ENCODE assay signal across 9 cellular contexts in the genomic region with DNA sequence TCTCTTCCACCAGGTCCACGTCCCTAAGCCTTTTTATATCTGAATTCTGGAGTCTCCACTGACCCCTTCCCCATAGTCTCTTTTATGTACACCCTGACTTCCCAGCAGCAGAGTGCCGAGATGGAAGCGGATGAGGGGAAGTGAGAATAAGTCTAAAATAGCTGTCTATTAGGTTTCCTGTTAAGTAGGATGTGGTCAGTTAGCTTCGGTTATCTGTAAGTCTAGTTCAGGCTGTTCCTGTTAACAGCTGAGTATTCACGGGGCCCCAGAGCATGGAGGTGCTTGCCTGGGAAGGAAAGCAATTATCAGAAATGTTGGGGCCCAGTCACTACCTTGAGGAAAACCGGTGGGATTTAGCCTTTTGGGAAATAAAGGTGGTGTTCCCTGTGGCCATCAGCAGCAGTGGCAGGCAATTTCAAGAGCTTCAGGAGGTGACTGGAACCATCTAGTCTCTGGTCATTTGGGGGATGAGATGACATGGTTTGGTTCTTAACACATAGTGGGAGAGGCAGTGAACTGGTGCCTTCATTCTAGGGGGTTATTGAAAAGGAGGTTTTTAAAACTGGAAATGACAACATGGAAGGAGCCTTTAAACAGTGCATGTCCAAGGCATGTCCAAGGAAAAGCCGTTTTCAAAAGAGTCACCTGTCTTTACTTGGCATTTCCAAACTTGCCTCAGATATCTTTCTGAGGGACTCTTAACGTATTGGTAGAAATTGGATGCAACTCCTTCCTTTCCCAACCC. TPM values are rescaled to one million over a fixed set of nuclear protein-coding genes. Genes with fewer than 3 reads are reported as not detected.
DNase-seq lines count a peak whose midpoint lies in the region; ATAC-seq and TF ChIP-seq lines count a peak whose summit lies in the region.
"Had no signal": no experiment of that assay in that cellular context is flagged by ENCODE, and none has a peak within 500 bp of the region (broad histone marks: within the 10 kb centered on the region; RNA-seq: fewer than 3 reads in every experiment).

No MANE protein-coding gene starts in this region.

- CTCF ChIA-PET in CD8-positive, alpha-beta T cell (lab: Charles Lee) = interaction anchor here (0.7 to 1.6 kb wide), 6 partner anchors 8 to 176 kb away, joined by 3 to 4 read pairs (median 3); no protein-coding TSS in a partner anchor
- CTCF ChIA-PET in MCF 10A (lab: Yijun Ruan, JAX) = interaction anchor here (1.1 kb wide), 1 partner anchor 96 kb away, joined by 3 read pairs; no protein-coding TSS in a partner anchor

- no peaks in the 10 kb centered on the region for H3K27me3 Mint-ChIP-seq in CD8-positive, alpha-beta T cell (ENCODE audit: low read depth)
- no peaks in the 10 kb centered on the region for H3K27me3 Mint-ChIP-seq in activated CD4-positive, alpha-beta T cell treated with anti-CD3 and anti-CD28 coated beads, Interleukin-2, amount 10 ng/mL, durations not matched to agents 24 days and 14 days
- peaks cover 5% of the 10 kb centered on the region for H3K27me3 Mint-ChIP-seq in endothelial cell (ENCODE audit: unreplicated experiment)
- no peaks in the 10 kb centered on the region for H3K27me3 Mint-ChIP-seq in MCF 10A (ENCODE audit: insufficient read depth, unreplicated experiment)

- BruUV-seq in MCF 10A (replicated peaks; lab: Mats Ljungman, UMichigan) = no TSS peak

- ATAC-seq in CD8-positive, alpha-beta T cell = peak; percentile 76
- ATAC-seq in GM19395 (IDR thresholded peaks at IDR 0.05; ENCODE audit: unreplicated experiment) = peak; percentile 91
- peak; percentile 92 for ATAC-seq in HG03432 (IDR thresholded peaks at IDR 0.05; ENCODE audit: unreplicated experiment)

- H3K27ac ChIP-seq in CD8-positive, alpha-beta T cell (ENCODE audit: low read depth, low read length) = peak overlapping the region; percentile 45
- H3K27ac ChIP-seq: parathyroid adenoma had no signal

- peaks cover 17% of the 10 kb centered on the region for H3K36me3 Mint-ChIP-seq in CD8-positive, alpha-beta T cell
- peaks cover 37% of the 10 kb centered on the region for H3K36me3 Mint-ChIP-seq in activated CD4-positive, alpha-beta T cell treated with anti-CD3 and anti-CD28 coated beads, Interleukin-2, amount 10 ng/mL, durations not matched to agents 24 days and 14 days (ENCODE audit: low read depth)
- H3K36me3 Mint-ChIP-seq in endothelial cell (ENCODE audit: low read depth, unreplicated experiment) (peaks cover 13% of the 10 kb centered on the region), MCF 10A (ENCODE audit: insufficient read depth, unreplicated experiment) (no peaks in the 10 kb centered on the region)

- no peaks in the 10 kb centered on the region for H3K36me3 ChIP-seq in CD8-positive, alpha-beta T cell (ENCODE audit: insufficient read depth, low read length)

- H3K4me1 Mint-ChIP-seq in CD8-positive, alpha-beta T cell (ENCODE audit: low read depth) = peaks cover 85% of the 10 kb centered on the region
- H3K4me1 Mint-ChIP-seq in activated CD4-positive, alpha-beta T cell treated with anti-CD3 and anti-CD28 coated beads, Interleukin-2, amount 10 ng/mL, durations not matched to agents 24 days and 14 days = peaks cover 76% of the 10 kb centered on the region
- H3K4me1 Mint-ChIP-seq in endothelial cell (ENCODE audit: unreplicated experiment) (peaks cover 17% of the 10 kb centered on the region), MCF 10A (ENCODE audit: insufficient read depth, unreplicated experiment) (no peaks in the 10 kb centered on the region)

- H3K27ac Mint-ChIP-seq in CD8-positive, alpha-beta T cell = peak overlapping the region; percentile 93
- peak overlapping the region; percentile 95 for H3K27ac Mint-ChIP-seq in activated CD4-positive, alpha-beta T cell treated with anti-CD3 and anti-CD28 coated beads, Interleukin-2, amount 10 ng/mL, durations not matched to agents 24 days and 14 days
- no peak overlapping the region for H3K27ac Mint-ChIP-seq in endothelial cell (ENCODE audit: unreplicated experiment)
- no peak overlapping the region for H3K27ac Mint-ChIP-seq in MCF 10A (ENCODE audit: low read depth, unreplicated experiment)

- TF ChIP-seq CTCF in CD8-positive, alpha-beta T cell (IDR thresholded peaks at IDR 0.05) = no peak
- no peak for TF ChIP-seq CTCF in endothelial cell (IDR thresholded peaks at IDR 0.05; ENCODE audit: unreplicated experiment)
- no peak for TF ChIP-seq CTCF in MCF 10A (IDR thresholded peaks at IDR 0.05; ENCODE audit: unreplicated experiment)

- peak in 3 of 7 experiments; percentile 42 to 64 (median 48) for DNase-seq in CD8-positive, alpha-beta T cell
- peak; percentile 75 for DNase-seq in activated CD4-positive, alpha-beta T cell treated with anti-CD3 and anti-CD28 coated beads, Interleukin-2, amount 10 ng/mL, durations not matched to agents 24 days and 14 days
- DNase-seq in medulla oblongata (ENCODE audit: extremely low spot score) (peak; percentile 77), AG20443 (ENCODE audit: low spot score) (no peak), endothelial cell (ENCODE audit: low spot score) (no peak), MCF 10A (ENCODE audit: unreplicated experiment) (no peak)

- H3K9me3 Mint-ChIP-seq in CD8-positive, alpha-beta T cell = no peaks in the 10 kb centered on the region
- no peaks in the 10 kb centered on the region for H3K9me3 Mint-ChIP-seq in activated CD4-positive, alpha-beta T cell treated with anti-CD3 and anti-CD28 coated beads, Interleukin-2, amount 10 ng/mL, durations not matched to agents 24 days and 14 days
- H3K9me3 Mint-ChIP-seq in endothelial cell (ENCODE audit: unreplicated experiment) (peaks cover 6% of the 10 kb centered on the region), MCF 10A (ENCODE audit: unreplicated experiment) (no peaks in the 10 kb centered on the region)

- POLR2A ChIA-PET in CD8-positive, alpha-beta T cell (lab: Charles Lee) = interaction anchor here (0.7 to 2.8 kb wide), 7 partner anchors 19 to 40 kb away, joined by 3 to 25 read pairs (median 4); a partner anchor contains a TSS
- POLR2A ChIA-PET in MCF 10A (lab: Yijun Ruan, JAX) = no interaction called here

- H3K27me3 ChIP-seq in CD8-positive, alpha-beta T cell (ENCODE audit: insufficient read depth, low read length) = no peaks in the 10 kb centered on the region

- peaks cover 76% of the 10 kb centered on the region for H3K4me1 ChIP-seq in CD8-positive, alpha-beta T cell (ENCODE audit: insufficient read depth, low read length)
- H3K4me1 ChIP-seq: parathyroid adenoma had no signal

- H3K9me3 ChIP-seq in CD8-positive, alpha-beta T cell (ENCODE audit: low read length) = no peaks in the 10 kb centered on the region

- H3K4me3 ChIP-seq in CD8-positive, alpha-beta T cell (ENCODE audit: low read depth, low read length) = peak overlapping the region; percentile 43

- peak overlapping the region; percentile 85 for H3K4me3 Mint-ChIP-seq in CD8-positive, alpha-beta T cell
- peak overlapping the region; percentile 83 for H3K4me3 Mint-ChIP-seq in activated CD4-positive, alpha-beta T cell treated with anti-CD3 and anti-CD28 coated beads, Interleukin-2, amount 10 ng/mL, durations not matched to agents 24 days and 14 days
- H3K4me3 Mint-ChIP-seq in endothelial cell (ENCODE audit: unreplicated experiment) (no peak overlapping the region), MCF 10A (ENCODE audit: unreplicated experiment) (no peak overlapping the region)

- intact Hi-C loops in CD8-positive, alpha-beta T cell (cut with DNase I, micrococcal nuclease) = loop anchor here (1.0 to 2.0 kb wide), 2 partner anchors 15 to 20 kb away; no protein-coding TSS in a partner anchor
- intact Hi-C loops in activated CD4-positive, alpha-beta T cell treated with anti-CD3 and anti-CD28 coated beads, Interleukin-2, amount 10 ng/mL, durations not matched to agents 24 days and 14 days (cut with micrococcal nuclease) = loop anchor here (2.0 kb wide), 2 partner anchors 16 to 20 kb away; no protein-coding TSS in a partner anchor
- intact Hi-C loops in MCF 10A (cut with micrococcal nuclease) = no loop called here

RNA-seq across cellular contexts. Expression of a gene that starts 21.8 kb away (rescaled TPM):
- 10 to 100 TPM; 29.1 to 35.5 TPM for total RNA-seq in CD8-positive, alpha-beta T cell
- total RNA-seq in activated CD4-positive, alpha-beta T cell treated with anti-CD3 and anti-CD28 coated beads, Interleukin-2, amount 10 ng/mL, durations not matched to agents 24 days and 14 days = 44.9 and 46.2 TPM in 2 replicates
- total RNA-seq in endothelial cell (ENCODE audit: unreplicated experiment) = 11.8 TPM
- 4.8 and 5.3 TPM in 2 replicates for total RNA-seq in MCF 10A (2022)

Comparison
In these comparisons a context has a peak if more than half of its experiments do, and no peak if none do; other contexts are left out.
1. DNase-seq: peak in activated CD4-positive, alpha-beta T cell treated with anti-CD3 and anti-CD28 coated beads, Interleukin-2, amount 10 ng/mL, durations not matched to agents 24 days and 14 days (single experiment) and medulla oblongata (single experiment); none in AG20443 (single experiment), endothelial cell (single experiment) and MCF 10A (single experiment).
2. H3K27ac Mint-ChIP-seq: peak in CD8-positive, alpha-beta T cell (single experiment) and activated CD4-positive, alpha-beta T cell treated with anti-CD3 and anti-CD28 coated beads, Interleukin-2, amount 10 ng/mL, durations not matched to agents 24 days and 14 days (single experiment); none in endothelial cell (single experiment) and MCF 10A (single experiment).
3. H3K4me3 Mint-ChIP-seq: peak in CD8-positive, alpha-beta T cell (single experiment) and activated CD4-positive, alpha-beta T cell treated with anti-CD3 and anti-CD28 coated beads, Interleukin-2, amount 10 ng/mL, durations not matched to agents 24 days and 14 days (single experiment); none in endothelial cell (single experiment) and MCF 10A (single experiment).
4. Peak in every context shown above with its lines, with median percentiles within 50 percentile points of each other: ATAC-seq.